In the genomic region with DNA sequence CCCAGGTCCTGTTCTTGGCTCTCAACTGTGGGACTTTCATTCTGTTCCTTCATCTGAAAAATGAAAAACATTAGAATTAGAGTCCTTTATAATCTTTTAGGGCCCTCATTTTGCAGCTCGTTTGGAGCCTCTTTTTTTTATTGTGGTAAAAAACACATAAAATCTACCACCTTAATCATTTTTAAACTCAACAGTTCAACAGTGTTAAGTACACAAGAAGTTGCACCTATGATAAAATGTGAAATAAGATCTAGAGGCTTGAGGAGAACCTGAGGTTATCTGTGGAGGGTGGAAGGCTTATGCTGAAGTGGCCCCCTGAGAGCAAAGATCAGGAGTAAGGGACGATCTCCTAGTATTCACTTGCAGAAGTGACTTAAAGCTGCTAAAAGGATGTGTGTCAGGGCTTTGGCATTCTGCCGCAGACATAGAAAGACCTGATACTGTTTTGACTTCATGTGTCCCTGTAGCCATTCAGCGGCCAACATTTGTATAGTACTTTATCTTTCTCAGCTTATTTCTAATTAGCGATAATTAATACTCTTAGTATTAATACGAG, we compare ENCODE assay signal across 8 cellular contexts.
DNase-seq lines count a peak whose midpoint lies in the region; ATAC-seq, FAIRE-seq and TF ChIP-seq lines count a peak whose summit lies in the region.
"Not testable (repeated sequence)": the region's sequence is repeated elsewhere in the genome, so short reads cannot be mapped to it uniquely, and the experiment has no call there.

No MANE protein-coding gene starts in this region.

- TF ChIP-seq CTCF in A549 (IDR thresholded peaks at IDR 0.05); HCT116 (IDR thresholded peaks at IDR 0.05 in 2 of 3, conservative IDR thresholded peaks at IDR 0.05 in 1 of 3; ENCODE audit: borderline replicate concordance in 1 of 3, insufficient read depth in 1 of 3, low read depth in 2 of 3, low read length in 2 of 3); brain (conservative IDR thresholded peaks at IDR 0.05); foreskin keratinocyte (conservative IDR thresholded peaks at IDR 0.05); natural killer cell (IDR thresholded peaks at IDR 0.05): not testable (repeated sequence)

- not testable (repeated sequence) for TF ChIP-seq EP300 in A549 (IDR thresholded peaks at IDR 0.05)

- peaks cover 36% of the 10 kb centered on the region for H3K79me2 ChIP-seq in HCT116 (ENCODE audit: insufficient read depth, low read length)

- peak overlapping the region; percentile 41; the same call in 1 of the 2 replicates for H3K9ac ChIP-seq in HCT116 (ENCODE audit: low read length)

- TF ChIP-seq RAD21 in A549 (conservative IDR thresholded peaks at IDR 0.05 in 1 of 2, IDR thresholded peaks at IDR 0.05 in 1 of 2); HCT116 (IDR thresholded peaks at IDR 0.05; ENCODE audit: low read depth): not testable (repeated sequence)

- intact Hi-C loops in HCT116 (cut with micrococcal nuclease) = not testable (repeated sequence)
- intact Hi-C loops in natural killer cell (cut with micrococcal nuclease) = loop anchor here (1.0 kb wide), 1 partner anchor 41 kb away; no protein-coding TSS in a partner anchor

- peak in 1 of 2 experiments; percentile 5; a peak in 1 of 6 replicates for ATAC-seq in A549
- not testable (repeated sequence) for ATAC-seq in HCT116; foreskin keratinocyte; natural killer cell; stimulated activated memory B cell treated with anti-CD40 and anti-IgM and Interleukin-4, amounts not matched to agents 10 μg/mL and 1 μg/mL and 100 μg/mL, for 72 hours

- H3K4me3 ChIP-seq in A549; HCT116 (replicated peaks in 1 of 2; ENCODE audit: low read depth in 1 of 2, low read length in 2 of 2): not testable (repeated sequence)

- BruUV-seq in HCT116 (replicated peaks; lab: Mats Ljungman, UMichigan) = not testable (repeated sequence)

- H3K9me3 ChIP-seq in A549; HCT116 (ENCODE audit: control insufficient read depth in 1 of 2, insufficient read depth in 1 of 2, low read depth in 1 of 2, low read length in 2 of 2): not testable (repeated sequence)

- H3K27ac ChIP-seq in A549 = peak overlapping the region; percentile 85 to 86
- H3K27ac ChIP-seq in HCT116 (ENCODE audit: low read depth, low read length) = peak overlapping the region; percentile 24; the same call in 1 of the 2 replicates
- H3K27ac ChIP-seq in foreskin keratinocyte = peak overlapping the region; percentile 98

- not testable (repeated sequence) for H3K36me3 ChIP-seq in HCT116 (ENCODE audit: control insufficient read depth in 1 of 2, insufficient read depth in 2 of 2, low read length in 2 of 2)

- peak overlapping the region; percentile 34 for H3K27ac Mint-ChIP-seq in activated CD4-positive, alpha-beta memory T cell treated with anti-CD3 and anti-CD28 coated beads, Interleukin-2, amount 10 ng/mL, durations not matched to agents 7 days and 5 days
- H3K27ac Mint-ChIP-seq in brain = peak overlapping the region in 3 of 5 experiments; percentile 10 to 77 (median 19)
- peak overlapping the region; percentile 41 to 83 for H3K27ac Mint-ChIP-seq in natural killer cell
- H3K27ac Mint-ChIP-seq in stimulated activated memory B cell treated with anti-CD40 and anti-IgM and Interleukin-4, amounts not matched to agents 10 μg/mL and 1 μg/mL and 100 μg/mL, for 72 hours = peak overlapping the region; percentile 98

- peaks cover 51% of the 10 kb centered on the region for H3K4me1 ChIP-seq in A549
- H3K4me1 ChIP-seq in HCT116 (ENCODE audit: control insufficient read depth in 1 of 2, insufficient read depth in 2 of 2, low read length in 2 of 2) = peaks cover 29 to 46% of the 10 kb centered on the region in 2 experiments
- H3K4me1 ChIP-seq in foreskin keratinocyte = peaks cover 36% of the 10 kb centered on the region

- DNase-seq in A549 (ENCODE audit: low read depth in 1 of 2, low spot score in 1 of 2); HCT116 (ENCODE audit: low read depth, low spot score); activated CD4-positive, alpha-beta memory T cell treated with anti-CD3 and anti-CD28 coated beads, Interleukin-2, amount 10 ng/mL, durations not matched to agents 7 days and 5 days; foreskin keratinocyte; natural killer cell: not testable (repeated sequence)
- peak; percentile 71 for DNase-seq in RCC 7860 (ENCODE audit: low spot score)

- not testable (repeated sequence) for H3K27me3 ChIP-seq in HCT116 (ENCODE audit: insufficient read depth, low read length); foreskin keratinocyte

- H3K27me3 Mint-ChIP-seq in activated CD4-positive, alpha-beta memory T cell treated with anti-CD3 and anti-CD28 coated beads, Interleukin-2, amount 10 ng/mL, durations not matched to agents 7 days and 5 days; brain; natural killer cell (ENCODE audit: low read depth in 2 of 2); stimulated activated memory B cell treated with anti-CD40 and anti-IgM and Interleukin-4, amounts not matched to agents 10 μg/mL and 1 μg/mL and 100 μg/mL, for 72 hours: not testable (repeated sequence)

- 19% methylated on average over 5 of the region's 6 CpGs for WGBS in A549 (ENCODE audit: missing lambda C conversion rate)

- not testable (repeated sequence) for H3K36me3 Mint-ChIP-seq in activated CD4-positive, alpha-beta memory T cell treated with anti-CD3 and anti-CD28 coated beads, Interleukin-2, amount 10 ng/mL, durations not matched to agents 7 days and 5 days (ENCODE audit: low read depth); brain; natural killer cell; stimulated activated memory B cell treated with anti-CD40 and anti-IgM and Interleukin-4, amounts not matched to agents 10 μg/mL and 1 μg/mL and 100 μg/mL, for 72 hours

- not testable (repeated sequence) for H3K9me2 ChIP-seq in HCT116 (ENCODE audit: insufficient read depth)

- H3K9me3 Mint-ChIP-seq in activated CD4-positive, alpha-beta memory T cell treated with anti-CD3 and anti-CD28 coated beads, Interleukin-2, amount 10 ng/mL, durations not matched to agents 7 days and 5 days; brain; natural killer cell; stimulated activated memory B cell treated with anti-CD40 and anti-IgM and Interleukin-4, amounts not matched to agents 10 μg/mL and 1 μg/mL and 100 μg/mL, for 72 hours: not testable (repeated sequence)

- RAD21 ChIA-PET in HCT116 (lab: Charles Lee; ENCODE audit: low non-redundant PET in 1 of 2, low total read pairs in 2 of 2, uncharacterized antibody in 2 of 2, unreplicated experiment in 2 of 2) = not testable (repeated sequence)

- peaks cover 43% of the 10 kb centered on the region for H3K4me1 Mint-ChIP-seq in activated CD4-positive, alpha-beta memory T cell treated with anti-CD3 and anti-CD28 coated beads, Interleukin-2, amount 10 ng/mL, durations not matched to agents 7 days and 5 days
- H3K4me1 Mint-ChIP-seq in brain (peaks cover 50% of the 10 kb centered on the region), natural killer cell (peaks cover 26 to 33% of the 10 kb centered on the region in 2 donors)
- peaks cover 66% of the 10 kb centered on the region for H3K4me1 Mint-ChIP-seq in stimulated activated memory B cell treated with anti-CD40 and anti-IgM and Interleukin-4, amounts not matched to agents 10 μg/mL and 1 μg/mL and 100 μg/mL, for 72 hours

- H3K4me2 ChIP-seq in A549 (peak overlapping the region; percentile 79), HCT116 (ENCODE audit: low read length) (peak overlapping the region; percentile 73)

- POLR2A ChIA-PET in A549 (lab: Yijun Ruan, JAX); HCT116 (lab: Charles Lee): not testable (repeated sequence)
- POLR2A ChIA-PET in activated CD4-positive, alpha-beta memory T cell treated with anti-CD3 and anti-CD28 coated beads, Interleukin-2, amount 10 ng/mL, durations not matched to agents 7 days and 5 days (lab: Charles Lee) = interaction anchor here (2.1 kb wide), 1 partner anchor 26 kb away, joined by 6 read pairs; no protein-coding TSS in a partner anchor

- H2AFZ ChIP-seq in HCT116 (ENCODE audit: low read depth, low read length, poor library complexity, severe bottlenecking) = not testable (repeated sequence)

- CTCF ChIA-PET in A549 (lab: Yijun Ruan, JAX) (interaction anchor here (2.0 to 4.9 kb wide), 2 partner anchors 10 to 41 kb away, joined by 12 to 33 read pairs; no protein-coding TSS in a partner anchor), HCT116 (lab: Charles Lee) (interaction anchor here (2.6 kb wide), 1 partner anchor 12 kb away, joined by 11 read pairs; no protein-coding TSS in a partner anchor)
- CTCF ChIA-PET in activated CD4-positive, alpha-beta memory T cell treated with anti-CD3 and anti-CD28 coated beads, Interleukin-2, amount 10 ng/mL, durations not matched to agents 7 days and 5 days (lab: Charles Lee) = interaction anchor here (0.9 to 3.2 kb wide), 4 partner anchors 10 to 120 kb away, joined by 3 to 15 read pairs (median 6); no protein-coding TSS in a partner anchor

- not testable (repeated sequence) for H3K4me3 Mint-ChIP-seq in activated CD4-positive, alpha-beta memory T cell treated with anti-CD3 and anti-CD28 coated beads, Interleukin-2, amount 10 ng/mL, durations not matched to agents 7 days and 5 days; brain; natural killer cell
- H3K4me3 Mint-ChIP-seq in stimulated activated memory B cell treated with anti-CD40 and anti-IgM and Interleukin-4, amounts not matched to agents 10 μg/mL and 1 μg/mL and 100 μg/mL, for 72 hours = peak overlapping the region; percentile 62

- not testable (repeated sequence) for H4K20me1 ChIP-seq in HCT116 (ENCODE audit: insufficient read depth)

- FAIRE-seq in A549 (lab: Jason Lieb, UNC) = not testable (repeated sequence)
- FAIRE-seq in RCC 7860 (lab: Jason Lieb, UNC) = peak; percentile 83

- not testable (repeated sequence) for TF ChIP-seq POLR2A in A549 (IDR thresholded peaks at IDR 0.05; ENCODE audit: low read length); HCT116 (IDR thresholded peaks at IDR 0.05; ENCODE audit: borderline replicate concordance, extremely low read depth, insufficient read depth, insufficient read length)

Comparison
In these comparisons a context has a peak if more than half of its experiments do, and no peak if none do; other contexts are left out.
1. H3K27ac ChIP-seq: peak in every context shown above with its lines; median percentile 98 in foreskin keratinocyte; 86 in A549; 24 in HCT116.
2. H3K27ac Mint-ChIP-seq: peak in every context shown above with its lines; median percentile 98 in stimulated activated memory B cell treated with anti-CD40 and anti-IgM and Interleukin-4, amounts not matched to agents 10 μg/mL and 1 μg/mL and 100 μg/mL, for 72 hours; 62 in natural killer cell; 34 in activated CD4-positive, alpha-beta memory T cell treated with anti-CD3 and anti-CD28 coated beads, Interleukin-2, amount 10 ng/mL, durations not matched to agents 7 days and 5 days; 19 in brain.